1 cellular context compared by ENCODE assay signal in the genomic region with DNA sequence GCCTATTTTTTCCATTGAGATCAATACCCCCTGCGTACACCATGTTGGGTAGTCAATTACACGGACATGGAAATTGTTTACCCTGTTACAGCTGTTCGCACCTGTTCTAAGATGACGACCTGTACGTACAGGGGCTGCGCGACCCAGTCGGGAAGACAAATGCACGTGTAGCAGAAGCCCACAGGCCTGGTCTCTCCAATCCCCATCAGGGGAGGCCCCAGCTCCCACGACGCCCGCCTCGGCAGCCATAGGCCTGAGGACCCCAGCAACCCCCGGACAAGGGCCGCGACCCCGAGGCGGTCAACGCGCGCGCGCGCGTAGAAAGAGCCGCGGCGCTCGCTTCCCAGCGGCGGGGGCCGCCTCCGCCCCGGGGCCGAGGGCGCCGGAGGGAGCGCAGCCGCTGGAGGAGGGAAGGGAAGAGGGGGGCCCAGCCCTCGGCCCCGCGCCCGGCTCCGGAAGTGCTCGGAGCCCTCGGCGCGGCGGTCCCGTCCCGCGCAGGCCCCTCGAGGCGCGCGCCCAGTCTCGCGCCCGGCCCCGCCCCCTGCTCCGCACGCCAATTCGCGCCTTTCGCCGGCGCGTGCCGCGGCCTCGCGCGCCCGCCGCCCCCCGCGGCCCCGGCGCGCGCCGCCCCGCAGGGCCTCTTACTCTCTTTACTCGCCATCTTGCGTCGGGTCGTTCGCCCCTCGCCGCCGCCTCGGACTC.
TF ChIP-seq lines count a peak whose summit lies in the region.

No MANE protein-coding gene starts in this region.

TF ChIP-seq in HepG2, 621 proteins besides CTCF, POLR2A, EP300 and RAD21 (continued from another document):
- TF ChIP-seq, protein P1, sequence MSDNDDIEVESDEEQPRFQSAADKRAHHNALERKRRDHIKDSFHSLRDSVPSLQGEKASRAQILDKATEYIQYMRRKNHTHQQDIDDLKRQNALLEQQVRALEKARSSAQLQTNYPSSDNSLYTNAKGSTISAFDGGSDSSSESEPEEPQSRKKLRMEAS (IDR thresholded peaks at IDR 0.05) = peak; percentile 29; the same call in 1 of the 2 replicates
- TF ChIP-seq, protein P2, sequence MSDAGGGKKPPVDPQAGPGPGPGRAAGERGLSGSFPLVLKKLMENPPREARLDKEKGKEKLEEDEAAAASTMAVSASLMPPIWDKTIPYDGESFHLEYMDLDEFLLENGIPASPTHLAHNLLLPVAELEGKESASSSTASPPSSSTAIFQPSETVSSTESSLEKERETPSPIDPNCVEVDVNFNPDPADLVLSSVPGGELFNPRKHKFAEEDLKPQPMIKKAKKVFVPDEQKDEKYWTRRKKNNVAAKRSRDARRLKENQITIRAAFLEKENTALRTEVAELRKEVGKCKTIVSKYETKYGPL (CRISPR knock-in tag; IDR thresholded peaks at IDR 0.05) = no peak
- no peak for TF ChIP-seq MATR3 (CRISPR knock-in tag; IDR thresholded peaks at IDR 0.05)
- TF ChIP-seq YEATS4 (CRISPR knock-in tag; IDR thresholded peaks at IDR 0.05; ENCODE audit: borderline replicate concordance) = peak; percentile 6; the same call in 1 of the 2 replicates
- TF ChIP-seq ZNF441 (CRISPR knock-in tag; IDR thresholded peaks at IDR 0.05; ENCODE audit: borderline replicate concordance) = 0 out of 2 replicates have a peak, but pooled peaks have one; percentile 27
- peak; percentile 36; the same call in 1 of the 2 replicates for TF ChIP-seq RBFOX2 (IDR thresholded peaks at IDR 0.05; ENCODE audit: low read depth, low read length)
- peak; percentile 44 for TF ChIP-seq HNRNPLL (IDR thresholded peaks at IDR 0.05; ENCODE audit: low read depth, low read length, poor library complexity, severe bottlenecking)
- TF ChIP-seq, protein P3, sequence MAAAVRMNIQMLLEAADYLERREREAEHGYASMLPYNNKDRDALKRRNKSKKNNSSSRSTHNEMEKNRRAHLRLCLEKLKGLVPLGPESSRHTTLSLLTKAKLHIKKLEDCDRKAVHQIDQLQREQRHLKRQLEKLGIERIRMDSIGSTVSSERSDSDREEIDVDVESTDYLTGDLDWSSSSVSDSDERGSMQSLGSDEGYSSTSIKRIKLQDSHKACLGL (CRISPR knock-in tag; IDR thresholded peaks at IDR 0.05) = no peak
- no peak for TF ChIP-seq BRCA1 (CRISPR knock-in tag; IDR thresholded peaks at IDR 0.05)
- TF ChIP-seq GATAD2A (CRISPR knock-in tag; IDR thresholded peaks at IDR 0.05) = no peak
- TF ChIP-seq, protein P4, sequence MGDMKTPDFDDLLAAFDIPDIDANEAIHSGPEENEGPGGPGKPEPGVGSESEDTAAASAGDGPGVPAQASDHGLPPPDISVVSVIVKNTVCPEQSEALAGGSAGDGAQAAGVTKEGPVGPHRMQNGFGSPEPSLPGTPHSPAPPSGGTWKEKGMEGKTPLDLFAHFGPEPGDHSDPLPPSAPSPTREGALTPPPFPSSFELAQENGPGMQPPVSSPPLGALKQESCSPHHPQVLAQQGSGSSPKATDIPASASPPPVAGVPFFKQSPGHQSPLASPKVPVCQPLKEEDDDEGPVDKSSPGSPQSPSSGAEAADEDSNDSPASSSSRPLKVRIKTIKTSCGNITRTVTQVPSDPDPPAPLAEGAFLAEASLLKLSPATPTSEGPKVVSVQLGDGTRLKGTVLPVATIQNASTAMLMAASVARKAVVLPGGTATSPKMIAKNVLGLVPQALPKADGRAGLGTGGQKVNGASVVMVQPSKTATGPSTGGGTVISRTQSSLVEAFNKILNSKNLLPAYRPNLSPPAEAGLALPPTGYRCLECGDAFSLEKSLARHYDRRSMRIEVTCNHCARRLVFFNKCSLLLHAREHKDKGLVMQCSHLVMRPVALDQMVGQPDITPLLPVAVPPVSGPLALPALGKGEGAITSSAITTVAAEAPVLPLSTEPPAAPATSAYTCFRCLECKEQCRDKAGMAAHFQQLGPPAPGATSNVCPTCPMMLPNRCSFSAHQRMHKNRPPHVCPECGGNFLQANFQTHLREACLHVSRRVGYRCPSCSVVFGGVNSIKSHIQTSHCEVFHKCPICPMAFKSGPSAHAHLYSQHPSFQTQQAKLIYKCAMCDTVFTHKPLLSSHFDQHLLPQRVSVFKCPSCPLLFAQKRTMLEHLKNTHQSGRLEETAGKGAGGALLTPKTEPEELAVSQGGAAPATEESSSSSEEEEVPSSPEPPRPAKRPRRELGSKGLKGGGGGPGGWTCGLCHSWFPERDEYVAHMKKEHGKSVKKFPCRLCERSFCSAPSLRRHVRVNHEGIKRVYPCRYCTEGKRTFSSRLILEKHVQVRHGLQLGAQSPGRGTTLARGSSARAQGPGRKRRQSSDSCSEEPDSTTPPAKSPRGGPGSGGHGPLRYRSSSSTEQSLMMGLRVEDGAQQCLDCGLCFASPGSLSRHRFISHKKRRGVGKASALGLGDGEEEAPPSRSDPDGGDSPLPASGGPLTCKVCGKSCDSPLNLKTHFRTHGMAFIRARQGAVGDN (CRISPR knock-in tag; IDR thresholded peaks at IDR 0.05) = peak; percentile 51; the same call in 1 of the 2 replicates
- TF ChIP-seq, protein P5, sequence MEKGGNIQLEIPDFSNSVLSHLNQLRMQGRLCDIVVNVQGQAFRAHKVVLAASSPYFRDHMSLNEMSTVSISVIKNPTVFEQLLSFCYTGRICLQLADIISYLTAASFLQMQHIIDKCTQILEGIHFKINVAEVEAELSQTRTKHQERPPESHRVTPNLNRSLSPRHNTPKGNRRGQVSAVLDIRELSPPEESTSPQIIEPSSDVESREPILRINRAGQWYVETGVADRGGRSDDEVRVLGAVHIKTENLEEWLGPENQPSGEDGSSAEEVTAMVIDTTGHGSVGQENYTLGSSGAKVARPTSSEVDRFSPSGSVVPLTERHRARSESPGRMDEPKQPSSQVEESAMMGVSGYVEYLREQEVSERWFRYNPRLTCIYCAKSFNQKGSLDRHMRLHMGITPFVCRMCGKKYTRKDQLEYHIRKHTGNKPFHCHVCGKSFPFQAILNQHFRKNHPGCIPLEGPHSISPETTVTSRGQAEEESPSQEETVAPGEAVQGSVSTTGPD (CRISPR knock-in tag; IDR thresholded peaks at IDR 0.05) = no peak
- TF ChIP-seq FOXK1 (CRISPR knock-in tag; IDR thresholded peaks at IDR 0.05; ENCODE audit: borderline replicate concordance, low read depth) = no peak
- TF ChIP-seq, protein P6, sequence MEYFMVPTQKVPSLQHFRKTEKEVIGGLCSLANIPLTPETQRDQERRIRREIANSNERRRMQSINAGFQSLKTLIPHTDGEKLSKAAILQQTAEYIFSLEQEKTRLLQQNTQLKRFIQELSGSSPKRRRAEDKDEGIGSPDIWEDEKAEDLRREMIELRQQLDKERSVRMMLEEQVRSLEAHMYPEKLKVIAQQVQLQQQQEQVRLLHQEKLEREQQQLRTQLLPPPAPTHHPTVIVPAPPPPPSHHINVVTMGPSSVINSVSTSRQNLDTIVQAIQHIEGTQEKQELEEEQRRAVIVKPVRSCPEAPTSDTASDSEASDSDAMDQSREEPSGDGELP (IDR thresholded peaks at IDR 0.05; ENCODE audit: borderline replicate concordance, low read depth) = peak; percentile 69; the same call in 1 of the 2 replicates
- peak; percentile 21; the same call in 1 of the 2 replicates for TF ChIP-seq SAP130 (CRISPR knock-in tag; IDR thresholded peaks at IDR 0.05; ENCODE audit: low read depth)
